Comparison of ENCODE assay signal across 22 cellular contexts in the genomic region with DNA sequence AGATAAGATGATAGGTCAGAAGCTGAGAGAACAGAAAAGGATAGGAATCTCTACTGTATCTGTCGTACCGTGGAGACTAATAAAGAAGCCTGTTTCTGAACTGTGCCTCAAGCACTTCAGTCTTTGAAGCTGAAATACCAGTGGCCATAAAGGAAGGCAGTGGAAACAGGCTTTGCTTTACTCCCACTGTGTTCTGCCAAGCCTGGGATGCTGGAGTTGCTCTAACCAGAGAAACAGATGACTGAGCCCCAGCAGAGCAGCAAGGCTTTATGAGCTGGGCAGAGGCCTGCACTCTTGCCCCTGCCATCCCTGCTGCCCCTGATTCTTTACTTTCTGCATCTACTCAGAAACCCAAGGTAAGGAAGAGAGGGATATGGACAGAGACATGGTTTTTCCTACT.
"Had no signal": no experiment of that assay in that cellular context is flagged by ENCODE, and none has a peak within 500 bp of the region (broad histone marks: within the 10 kb centered on the region; RNA-seq: fewer than 3 reads in every experiment).

No MANE protein-coding gene starts in this region.

- DNase-seq: activated naive CD4-positive, alpha-beta T cell; activated naive CD8-positive, alpha-beta T cell treated with anti-CD3 and anti-CD28 coated beads, Interleukin-2, amount 10 ng/mL, durations not matched to agents 7 days and 5 days; activated T-cell treated with anti-CD3 and anti-CD28 coated beads, Interleukin-2, amount 50 U/mL, for 24 hours; amniotic stem cell; cerebellar nuclear complex; cortex of kidney; effector CD4-positive, alpha-beta T cell; erythroblast; foreskin fibroblast; kidney; pancreas; right lobe of liver; stimulated activated CD4-positive, alpha-beta T cell treated with anti-CD3 and anti-CD28 coated beads, Interleukin-1b, Interleukin-23, amount 100 ng/mL, for 48 hours; stimulated activated naive CD8-positive, alpha-beta T cell treated with anti-CD3 and anti-CD28 coated beads, Interleukin-15, amount 100 ng/mL, for 72 hours; SW 1271; transverse colon had no signal

- H3K4me1 Mint-ChIP-seq: nephron had no signal

- FAIRE-seq: bronchial epithelial cell, kidney, pancreas, urothelium cell line had no signal

- H3K9me3 ChIP-seq: pancreas, right lobe of liver, suprapubic skin, transverse colon had no signal

- ATAC-seq: pancreas; right lobe of liver; stimulated activated naive CD8-positive, alpha-beta T cell treated with anti-CD3 and anti-CD28 coated beads, Interleukin-15, amount 100 ng/mL, for 72 hours had no signal

- H3K4me3 Mint-ChIP-seq: activated naive CD8-positive, alpha-beta T cell treated with anti-CD3 and anti-CD28 coated beads, Interleukin-2, amount 10 ng/mL, durations not matched to agents 7 days and 5 days; activated T-cell treated with anti-CD3 and anti-CD28 coated beads, Interleukin-2, amount 50 U/mL, for 24 hours; nephron; stimulated activated naive CD8-positive, alpha-beta T cell treated with anti-CD3 and anti-CD28 coated beads, Interleukin-15, amount 100 ng/mL, for 72 hours; T-helper 2 cell treated with Interferon-gamma antibody and Interleukin-4, amounts not matched to agents 5 μg/mL and 100 μg/mL, for 36 hours had no signal

- H3K27ac Mint-ChIP-seq: activated naive CD8-positive, alpha-beta T cell treated with anti-CD3 and anti-CD28 coated beads, Interleukin-2, amount 10 ng/mL, durations not matched to agents 7 days and 5 days; activated T-helper 2 cell treated with anti-CD3 and anti-CD28 coated beads, Interferon-gamma antibody, Interleukin-2, Interleukin-4, amounts not matched to agents 10 μg/mL and 5 μg/mL and 100 μg/mL, durations not matched to agents 14 hours and 24 hours and 36 hours; nephron; T-helper 2 cell treated with Interferon-gamma antibody and Interleukin-4, amounts not matched to agents 5 μg/mL and 100 μg/mL, for 36 hours had no signal

- H3K27me3 Mint-ChIP-seq: activated naive CD8-positive, alpha-beta T cell treated with anti-CD3 and anti-CD28 coated beads, Interleukin-2, amount 10 ng/mL, durations not matched to agents 7 days and 5 days; activated T-cell treated with anti-CD3 and anti-CD28 coated beads, Interleukin-2, amount 50 U/mL, for 24 hours; stimulated activated naive CD8-positive, alpha-beta T cell treated with anti-CD3 and anti-CD28 coated beads, Interleukin-15, amount 100 ng/mL, for 72 hours had no signal
